Comparison of ENCODE assay signal across 9 cellular contexts in genomic region chr21:41369105-41369914, GRCh38. TPM values are rescaled to one million over a fixed set of nuclear protein-coding genes. Genes with fewer than 3 reads are reported as not detected.
DNase-seq lines count a peak whose midpoint lies in the region; ATAC-seq and TF ChIP-seq lines count a peak whose summit lies in the region.
"Had no signal": no experiment of that assay in that cellular context is flagged by ENCODE, and none has a peak within 500 bp of the region (broad histone marks: within the 10 kb centered on the region; RNA-seq: fewer than 3 reads in every experiment).

No MANE protein-coding gene starts in this region.

- TF ChIP-seq CTCF in AG04450 (IDR thresholded peaks at IDR 0.05; ENCODE audit: low read depth, low read length), result peak; percentile 29

- peaks cover 3% of the 10 kb centered on the region for H3K27me3 ChIP-seq in AG04450 (ENCODE audit: control insufficient read depth, insufficient read depth, low read length)
- H3K27me3 ChIP-seq: adrenal gland had no signal

- no peaks in the 10 kb centered on the region; the same call in 1 of the 2 replicates for H3K9me3 ChIP-seq in AG04450 (ENCODE audit: control insufficient read depth, insufficient read depth, low read length)
- H3K9me3 ChIP-seq: adrenal gland had no signal

- peak; percentile 32 for ATAC-seq in GM19467 (IDR thresholded peaks at IDR 0.05; ENCODE audit: unreplicated experiment)

- H3K4me3 ChIP-seq in AG04450 (ENCODE audit: low read depth, low read length) (no peak overlapping the region), iPS-11a (ENCODE audit: low read depth, low read length) (peak overlapping the region; percentile 21)

- POLR2A ChIA-PET in AG04450 (lab: Yijun Ruan, JAX), result no interaction called here

- DNase-seq in AG04450 (ENCODE audit: low read depth, low spot score) (no peak), NCI-H2227 (lab: John Stamatoyannopoulos, UW; ENCODE audit: unreplicated experiment) (peak; percentile 66), UCSD-AML1 (lab: John Stamatoyannopoulos, UW; ENCODE audit: unreplicated experiment) (no peak), NCI-H187 (lab: John Stamatoyannopoulos, UW) (no peak)
- DNase-seq in activated naive CD4-positive, alpha-beta T cell treated with Interleukin-2 at 50 U/mL for 16 hours, result peak; percentile 37
- DNase-seq in stimulated activated CD4-positive, alpha-beta T cell treated with anti-CD3 and anti-CD28 coated beads, Interleukin-2, amount 100 ng/mL, for 4 hours (ENCODE audit: low read depth), result peak; percentile 17

- CTCF ChIA-PET in AG04450 (lab: Charles Lee), result interaction anchor here (0.6 to 0.9 kb wide), 2 partner anchors 9 to 448 kb away, joined by 3 to 4 read pairs; no protein-coding TSS in a partner anchor

- H3K27ac ChIP-seq in AG04450 (ENCODE audit: low read depth, low read length), result no peak overlapping the region

RNA-seq across cellular contexts. Expression of gene MX2, which starts 7.5 kb away (rescaled TPM):
- 0.76 and 0.82 TPM in 2 replicates for polyA plus RNA-seq in AG04450 (2011; rRNA removed)
- polyA minus RNA-seq in AG04450 (2011; rRNA and poly(A)+ RNA removed), result 0.83 and 0.87 TPM in 2 replicates

RNA-seq across cellular contexts. Expression of gene FAM3B, which starts 52.7 kb away (rescaled TPM):
- not detected in 2 replicates for polyA plus RNA-seq in AG04450 (2011; rRNA removed)
- polyA minus RNA-seq in AG04450 (2011; rRNA and poly(A)+ RNA removed), result not detected in 2 replicates

RNA-seq across cellular contexts. Expression of gene MX1, which starts 56.7 kb away (rescaled TPM):
- 1.1 and 1.3 TPM in 2 replicates for polyA plus RNA-seq in AG04450 (2011; rRNA removed)
- polyA minus RNA-seq in AG04450 (2011; rRNA and poly(A)+ RNA removed), result 1.6 and 3.7 TPM in 2 replicates

Comparison
In these comparisons a context has a peak if more than half of its experiments do, and no peak if none do; other contexts are left out.
1. DNase-seq: peak in NCI-H2227 (single experiment), activated naive CD4-positive, alpha-beta T cell treated with Interleukin-2 at 50 U/mL for 16 hours (single experiment) and stimulated activated CD4-positive, alpha-beta T cell treated with anti-CD3 and anti-CD28 coated beads, Interleukin-2, amount 100 ng/mL, for 4 hours (single experiment); none in AG04450 (single experiment), UCSD-AML1 (single experiment) and NCI-H187 (0 of 2).